1 cellular context compared by ENCODE assay signal in genomic region chr3:167734498-167735232, GRCh38.
A peak's percentile ranks its signal among the peaks of the same experiment; 100 is the strongest.
TF ChIP-seq lines count a peak whose summit lies in the region.

Gene PDCD10 (minus strand): TSS chr3:167734892. CDS start chr3:167720157, 14,735 bp downstream.

TF ChIP-seq in HepG2, 621 proteins besides CTCF, POLR2A, EP300 and RAD21 (continued from another document and continues in another):
- TF ChIP-seq ZNF318 (CRISPR knock-in tag; IDR thresholded peaks at IDR 0.05) (no peak), MZF1 (CRISPR knock-in tag; IDR thresholded peaks at IDR 0.05; ENCODE audit: borderline replicate concordance) (peak; percentile 87; the same call in 1 of the 2 replicates), ZBTB43 (CRISPR knock-in tag; conservative IDR thresholded peaks at IDR 0.05) (no peak), HINFP (CRISPR knock-in tag; IDR thresholded peaks at IDR 0.05; ENCODE audit: low read depth) (peak; percentile 97), KLF6 (CRISPR knock-in tag; IDR thresholded peaks at IDR 0.05) (no peak), THAP11 (CRISPR knock-in tag; IDR thresholded peaks at IDR 0.05) (peak; percentile 98), CHD4 (IDR thresholded peaks at IDR 0.05; ENCODE audit: borderline replicate concordance, low read length) (no peak), ZNF563 (CRISPR knock-in tag; IDR thresholded peaks at IDR 0.05) (peak; percentile 50; the same call in 1 of the 2 replicates), BCL6 (CRISPR knock-in tag; IDR thresholded peaks at IDR 0.05) (peak; percentile 30; the same call in 1 of the 2 replicates), ZNF343 (CRISPR knock-in tag; IDR thresholded peaks at IDR 0.05) (no peak), ZFY (CRISPR knock-in tag; IDR thresholded peaks at IDR 0.05) (peak; percentile 91), SNAPC2 (CRISPR knock-in tag; IDR thresholded peaks at IDR 0.05) (no peak), KDM2A (CRISPR knock-in tag; IDR thresholded peaks at IDR 0.05; ENCODE audit: borderline replicate concordance, low read depth) (peak; percentile 76), ZSCAN21 (CRISPR knock-in tag; IDR thresholded peaks at IDR 0.05; ENCODE audit: borderline replicate concordance) (0 out of 2 replicates have a peak, but pooled peaks have one; percentile 70), KLF16 (CRISPR knock-in tag; IDR thresholded peaks at IDR 0.05) (peak in 1 of 2 experiments; percentile 62; a peak in 1 of 4 replicates), BRD4 (CRISPR knock-in tag; IDR thresholded peaks at IDR 0.05) (peak; percentile 49; the same call in 1 of the 2 replicates), ZNF101 (CRISPR knock-in tag; IDR thresholded peaks at IDR 0.05; ENCODE audit: borderline replicate concordance, low read depth) (no peak), ZNF331 (CRISPR knock-in tag; IDR thresholded peaks at IDR 0.05) (no peak), CSRNP1 (CRISPR knock-in tag; IDR thresholded peaks at IDR 0.05) (no peak), DNMT1 (CRISPR knock-in tag; IDR thresholded peaks at IDR 0.05) (no peak), ZNF10 (CRISPR knock-in tag; IDR thresholded peaks at IDR 0.05; ENCODE audit: borderline replicate concordance, low read depth) (no peak), ZNF335 (CRISPR knock-in tag; IDR thresholded peaks at IDR 0.05) (peak; percentile 96), FOXM1 (CRISPR knock-in tag; IDR thresholded peaks at IDR 0.05) (no peak), ZNF580 (CRISPR knock-in tag; IDR thresholded peaks at IDR 0.05; ENCODE audit: borderline replicate concordance, low read depth) (no peak), SKI (IDR thresholded peaks at IDR 0.05; ENCODE audit: partially characterized antibody) (no peak), ELK4 (CRISPR knock-in tag; IDR thresholded peaks at IDR 0.05; ENCODE audit: borderline replicate concordance) (no peak)
- TF ChIP-seq, protein P1, sequence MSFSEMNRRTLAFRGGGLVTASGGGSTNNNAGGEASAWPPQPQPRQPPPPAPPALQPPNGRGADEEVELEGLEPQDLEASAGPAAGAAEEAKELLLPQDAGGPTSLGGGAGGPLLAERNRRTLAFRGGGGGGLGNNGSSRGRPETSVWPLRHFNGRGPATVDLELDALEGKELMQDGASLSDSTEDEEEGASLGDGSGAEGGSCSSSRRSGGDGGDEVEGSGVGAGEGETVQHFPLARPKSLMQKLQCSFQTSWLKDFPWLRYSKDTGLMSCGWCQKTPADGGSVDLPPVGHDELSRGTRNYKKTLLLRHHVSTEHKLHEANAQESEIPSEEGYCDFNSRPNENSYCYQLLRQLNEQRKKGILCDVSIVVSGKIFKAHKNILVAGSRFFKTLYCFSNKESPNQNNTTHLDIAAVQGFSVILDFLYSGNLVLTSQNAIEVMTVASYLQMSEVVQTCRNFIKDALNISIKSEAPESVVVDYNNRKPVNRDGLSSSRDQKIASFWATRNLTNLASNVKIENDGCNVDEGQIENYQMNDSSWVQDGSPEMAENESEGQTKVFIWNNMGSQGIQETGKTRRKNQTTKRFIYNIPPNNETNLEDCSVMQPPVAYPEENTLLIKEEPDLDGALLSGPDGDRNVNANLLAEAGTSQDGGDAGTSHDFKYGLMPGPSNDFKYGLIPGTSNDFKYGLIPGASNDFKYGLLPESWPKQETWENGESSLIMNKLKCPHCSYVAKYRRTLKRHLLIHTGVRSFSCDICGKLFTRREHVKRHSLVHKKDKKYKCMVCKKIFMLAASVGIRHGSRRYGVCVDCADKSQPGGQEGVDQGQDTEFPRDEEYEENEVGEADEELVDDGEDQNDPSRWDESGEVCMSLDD (CRISPR knock-in tag; IDR thresholded peaks at IDR 0.05; ENCODE audit: borderline replicate concordance) = no peak
- TF ChIP-seq, protein P2, sequence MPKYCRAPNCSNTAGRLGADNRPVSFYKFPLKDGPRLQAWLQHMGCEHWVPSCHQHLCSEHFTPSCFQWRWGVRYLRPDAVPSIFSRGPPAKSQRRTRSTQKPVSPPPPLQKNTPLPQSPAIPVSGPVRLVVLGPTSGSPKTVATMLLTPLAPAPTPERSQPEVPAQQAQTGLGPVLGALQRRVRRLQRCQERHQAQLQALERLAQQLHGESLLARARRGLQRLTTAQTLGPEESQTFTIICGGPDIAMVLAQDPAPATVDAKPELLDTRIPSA (CRISPR knock-in tag; IDR thresholded peaks at IDR 0.05; ENCODE audit: borderline replicate concordance) = peak; percentile 83; the same call in 1 of the 2 replicates
- TF ChIP-seq, protein P3, sequence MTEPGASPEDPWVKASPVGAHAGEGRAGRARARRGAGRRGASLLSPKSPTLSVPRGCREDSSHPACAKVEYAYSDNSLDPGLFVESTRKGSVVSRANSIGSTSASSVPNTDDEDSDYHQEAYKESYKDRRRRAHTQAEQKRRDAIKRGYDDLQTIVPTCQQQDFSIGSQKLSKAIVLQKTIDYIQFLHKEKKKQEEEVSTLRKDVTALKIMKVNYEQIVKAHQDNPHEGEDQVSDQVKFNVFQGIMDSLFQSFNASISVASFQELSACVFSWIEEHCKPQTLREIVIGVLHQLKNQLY (CRISPR knock-in tag; IDR thresholded peaks at IDR 0.05) = no peak
- TF ChIP-seq, protein P4, sequence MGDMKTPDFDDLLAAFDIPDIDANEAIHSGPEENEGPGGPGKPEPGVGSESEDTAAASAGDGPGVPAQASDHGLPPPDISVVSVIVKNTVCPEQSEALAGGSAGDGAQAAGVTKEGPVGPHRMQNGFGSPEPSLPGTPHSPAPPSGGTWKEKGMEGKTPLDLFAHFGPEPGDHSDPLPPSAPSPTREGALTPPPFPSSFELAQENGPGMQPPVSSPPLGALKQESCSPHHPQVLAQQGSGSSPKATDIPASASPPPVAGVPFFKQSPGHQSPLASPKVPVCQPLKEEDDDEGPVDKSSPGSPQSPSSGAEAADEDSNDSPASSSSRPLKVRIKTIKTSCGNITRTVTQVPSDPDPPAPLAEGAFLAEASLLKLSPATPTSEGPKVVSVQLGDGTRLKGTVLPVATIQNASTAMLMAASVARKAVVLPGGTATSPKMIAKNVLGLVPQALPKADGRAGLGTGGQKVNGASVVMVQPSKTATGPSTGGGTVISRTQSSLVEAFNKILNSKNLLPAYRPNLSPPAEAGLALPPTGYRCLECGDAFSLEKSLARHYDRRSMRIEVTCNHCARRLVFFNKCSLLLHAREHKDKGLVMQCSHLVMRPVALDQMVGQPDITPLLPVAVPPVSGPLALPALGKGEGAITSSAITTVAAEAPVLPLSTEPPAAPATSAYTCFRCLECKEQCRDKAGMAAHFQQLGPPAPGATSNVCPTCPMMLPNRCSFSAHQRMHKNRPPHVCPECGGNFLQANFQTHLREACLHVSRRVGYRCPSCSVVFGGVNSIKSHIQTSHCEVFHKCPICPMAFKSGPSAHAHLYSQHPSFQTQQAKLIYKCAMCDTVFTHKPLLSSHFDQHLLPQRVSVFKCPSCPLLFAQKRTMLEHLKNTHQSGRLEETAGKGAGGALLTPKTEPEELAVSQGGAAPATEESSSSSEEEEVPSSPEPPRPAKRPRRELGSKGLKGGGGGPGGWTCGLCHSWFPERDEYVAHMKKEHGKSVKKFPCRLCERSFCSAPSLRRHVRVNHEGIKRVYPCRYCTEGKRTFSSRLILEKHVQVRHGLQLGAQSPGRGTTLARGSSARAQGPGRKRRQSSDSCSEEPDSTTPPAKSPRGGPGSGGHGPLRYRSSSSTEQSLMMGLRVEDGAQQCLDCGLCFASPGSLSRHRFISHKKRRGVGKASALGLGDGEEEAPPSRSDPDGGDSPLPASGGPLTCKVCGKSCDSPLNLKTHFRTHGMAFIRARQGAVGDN (CRISPR knock-in tag; IDR thresholded peaks at IDR 0.05) = peak; percentile 75
